Comparison of ENCODE assay signal across 1 cellular context in genomic region chr2:64207573-64207972, GRCh38.
A peak's percentile ranks its signal among the peaks of the same experiment; 100 is the strongest.
TF ChIP-seq lines count a peak whose summit lies in the region.

No MANE protein-coding gene starts in this region.

TF ChIP-seq in GM12878, 131 proteins besides CTCF, POLR2A, EP300 and RAD21:
- TF ChIP-seq GATAD2B (conservative IDR thresholded peaks at IDR 0.05; ENCODE audit: low read depth) (no peak), CHD4 (IDR thresholded peaks at IDR 0.05) (no peak), NR2C2 (IDR thresholded peaks at IDR 0.05; ENCODE audit: borderline replicate concordance, control insufficient read depth, insufficient read length, low read depth) (no peak), BRCA1 (IDR thresholded peaks at IDR 0.05; ENCODE audit: low read depth, low read length) (no peak), RELB (IDR thresholded peaks at IDR 0.05; ENCODE audit: low read depth) (peak; percentile 71; the same call in 1 of the 2 replicates), IKZF2 (IDR thresholded peaks at IDR 0.05) (0 out of 4 replicates have a peak, but pooled peaks of 1 of the 2 experiments have one; percentile 25), POLR2AphosphoS5 (IDR thresholded peaks at IDR 0.05; ENCODE audit: low read length) (no peak), DPF2 (IDR thresholded peaks at IDR 0.05) (no peak), BCLAF1 (IDR thresholded peaks at IDR 0.05) (no peak), ZNF274 (IDR thresholded peaks at IDR 0.05; ENCODE audit: insufficient read depth, insufficient read length) (no peak), SPI1 (IDR thresholded peaks at IDR 0.05; ENCODE audit: borderline replicate concordance, insufficient read depth, low read depth, low read length) (no peak), ATF7 (IDR thresholded peaks at IDR 0.05; ENCODE audit: low read depth) (peak; percentile 73; the same call in 1 of the 2 replicates), EGR1 (IDR thresholded peaks at IDR 0.05; ENCODE audit: borderline replicate concordance in 1 of 2, low read depth in 2 of 2, low read length in 2 of 2) (no peak), RUNX3 (IDR thresholded peaks at IDR 0.05; ENCODE audit: low read length) (peak; percentile 72), LARP7 (IDR thresholded peaks at IDR 0.05) (no peak), RAD51 (IDR thresholded peaks at IDR 0.05) (no peak), EED (IDR thresholded peaks at IDR 0.05; ENCODE audit: low read depth) (0 out of 2 replicates have a peak, but pooled peaks have one; percentile 23), STAT3 (IDR thresholded peaks at IDR 0.05; ENCODE audit: low read depth, low read length) (no peak), SMAD5 (IDR thresholded peaks at IDR 0.05; ENCODE audit: low read depth) (no peak), SUZ12 (IDR thresholded peaks at IDR 0.05; ENCODE audit: unreplicated experiment) (no peak), RELA (IDR thresholded peaks at IDR 0.05; ENCODE audit: borderline replicate concordance, partially characterized antibody) (peak; percentile 51), MEF2B (IDR thresholded peaks at IDR 0.05; ENCODE audit: partially characterized antibody, poor library complexity, severe bottlenecking) (peak; percentile 37), PML (IDR thresholded peaks at IDR 0.05; ENCODE audit: low read length) (no peak), CREM (IDR thresholded peaks at IDR 0.05; ENCODE audit: low read depth) (no peak), ZNF217 (IDR thresholded peaks at IDR 0.05) (0 out of 2 replicates have a peak, but pooled peaks have one; percentile 13), PRDM15 (CRISPR knock-in tag; IDR thresholded peaks at IDR 0.05) (no peak), HDAC2 (IDR thresholded peaks at IDR 0.05) (no peak), E4F1 (IDR thresholded peaks at IDR 0.05; ENCODE audit: borderline replicate concordance, partially characterized antibody) (no peak), JUNB (IDR thresholded peaks at IDR 0.05) (peak; percentile 18; the same call in 1 of the 2 replicates), ZSCAN29 (IDR thresholded peaks at IDR 0.05) (no peak)
